1 cellular context compared by ENCODE assay signal in the genomic region with DNA sequence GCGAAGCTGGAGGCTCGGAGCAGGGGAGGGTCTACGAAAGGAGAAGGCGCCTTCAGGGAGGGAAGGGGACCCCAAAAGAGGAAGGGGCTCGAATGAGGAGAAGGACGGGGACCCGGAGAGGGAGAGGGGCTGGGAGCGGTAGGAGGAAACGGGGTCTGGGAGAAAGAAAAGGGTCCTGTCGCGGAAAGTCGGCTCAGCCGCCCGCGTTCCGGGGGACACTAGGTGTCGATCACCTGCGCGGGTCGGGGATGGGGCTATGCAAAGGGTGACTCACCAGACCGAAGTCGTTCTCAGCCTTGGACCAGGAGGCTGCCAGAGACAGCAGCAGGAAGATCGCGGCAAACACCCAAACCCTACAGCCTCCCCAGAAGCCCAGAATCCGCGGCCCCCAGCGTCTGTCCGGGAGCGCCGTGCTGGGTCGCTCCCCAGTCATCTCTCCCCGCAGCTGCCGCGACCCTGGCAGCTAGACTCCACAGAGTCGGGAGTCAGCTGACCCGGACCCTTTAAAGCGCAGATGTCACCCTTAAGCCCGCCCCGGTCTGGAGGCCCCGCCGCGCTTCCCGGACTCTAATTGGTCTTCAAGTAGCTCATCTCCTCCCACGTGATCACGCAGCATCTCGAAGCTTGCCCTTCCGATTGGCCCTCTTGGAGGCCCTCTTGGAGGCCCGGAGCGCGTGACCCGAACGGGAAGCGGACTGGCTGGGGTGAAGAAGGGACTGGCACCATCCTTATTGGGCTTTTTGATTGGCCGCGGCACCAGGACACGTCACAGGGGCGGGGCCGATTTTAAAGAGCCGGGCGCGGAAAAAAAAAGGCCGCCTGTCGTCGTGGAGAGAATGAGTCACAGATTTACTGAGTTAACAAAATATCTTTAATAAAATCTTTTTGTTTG.
TF ChIP-seq lines count a peak whose summit lies in the region.

NEU1 (minus strand) TSS at position 478 of the 892 bp plus-strand sequence; CDS start at position 433, 45 bp downstream.

TF ChIP-seq in HepG2, 621 proteins besides CTCF, POLR2A, EP300 and RAD21 (continued from another document and continues in another):
- TF ChIP-seq ARID4A (CRISPR knock-in tag; IDR thresholded peaks at IDR 0.05; ENCODE audit: borderline replicate concordance) (peak; percentile 96), KAT8 (CRISPR knock-in tag; IDR thresholded peaks at IDR 0.05) (peak; percentile 94), ZNF747 (CRISPR knock-in tag; IDR thresholded peaks at IDR 0.05; ENCODE audit: borderline replicate concordance) (no peak), TCF12 (IDR thresholded peaks at IDR 0.05) (no peak), TCF12 (CRISPR knock-in tag; IDR thresholded peaks at IDR 0.05) (peak; percentile 4; the same call in 1 of the 2 replicates), ZNF224 (CRISPR knock-in tag; IDR thresholded peaks at IDR 0.05) (peak; percentile 86), ZNF264 (CRISPR knock-in tag; IDR thresholded peaks at IDR 0.05) (peak; percentile 49; the same call in 1 of the 2 replicates), ZSCAN22 (CRISPR knock-in tag; IDR thresholded peaks at IDR 0.05) (no peak), HBP1 (CRISPR knock-in tag; IDR thresholded peaks at IDR 0.05; ENCODE audit: low read depth) (peak; percentile 73; the same call in 1 of the 2 replicates), PHF8 (CRISPR knock-in tag; IDR thresholded peaks at IDR 0.05) (peak; percentile 86), NFRKB (IDR thresholded peaks at IDR 0.05) (no peak), ZNF121 (CRISPR knock-in tag; IDR thresholded peaks at IDR 0.05) (peak; percentile 93), SMAD1 (CRISPR knock-in tag; IDR thresholded peaks at IDR 0.05; ENCODE audit: borderline replicate concordance, low read depth) (peak; percentile 7; the same call in 1 of the 2 replicates), ZNF432 (CRISPR knock-in tag; IDR thresholded peaks at IDR 0.05; ENCODE audit: borderline replicate concordance) (no peak), ZNF570 (CRISPR knock-in tag; IDR thresholded peaks at IDR 0.05; ENCODE audit: borderline replicate concordance) (0 out of 2 replicates have a peak, but pooled peaks have one; percentile 22), ZNF331 (CRISPR knock-in tag; IDR thresholded peaks at IDR 0.05) (peak; percentile 90), PHF20 (CRISPR knock-in tag; IDR thresholded peaks at IDR 0.05) (peak; percentile 80), ZNF605 (CRISPR knock-in tag; IDR thresholded peaks at IDR 0.05) (peak; percentile 89; the same call in 1 of the 2 replicates), TEAD3 (CRISPR knock-in tag; optimal IDR thresholded peaks at IDR 0.05; ENCODE audit: borderline replicate concordance) (peak; percentile 63), KDM3A (CRISPR knock-in tag; IDR thresholded peaks at IDR 0.05; ENCODE audit: low read depth) (peak; percentile 75; the same call in 1 of the 2 replicates), MXD1 (CRISPR knock-in tag; IDR thresholded peaks at IDR 0.05) (peak; percentile 84), HMGA1 (CRISPR knock-in tag; conservative IDR thresholded peaks at IDR 0.05) (no peak), NFE2L2 (IDR thresholded peaks at IDR 0.05; ENCODE audit: low read length) (no peak), ARHGAP35 (CRISPR knock-in tag; IDR thresholded peaks at IDR 0.05; ENCODE audit: borderline replicate concordance) (peak; percentile 22; the same call in 1 of the 2 replicates), NR2C2 (CRISPR knock-in tag; IDR thresholded peaks at IDR 0.05; ENCODE audit: borderline replicate concordance) (peak; percentile 88), MATR3 (CRISPR knock-in tag; IDR thresholded peaks at IDR 0.05) (no peak), KMT2A (CRISPR knock-in tag; IDR thresholded peaks at IDR 0.05) (peak; percentile 80), ZFP91 (CRISPR knock-in tag; IDR thresholded peaks at IDR 0.05; ENCODE audit: borderline replicate concordance) (peak; percentile 99), ZFP37 (CRISPR knock-in tag; IDR thresholded peaks at IDR 0.05; ENCODE audit: borderline replicate concordance) (no peak; the same call in 1 of the 2 replicates), SNRNP70 (IDR thresholded peaks at IDR 0.05; ENCODE audit: low read depth, low read length) (no peak), ZNF776 (CRISPR knock-in tag; IDR thresholded peaks at IDR 0.05) (no peak), TBX2 (CRISPR knock-in tag; IDR thresholded peaks at IDR 0.05; ENCODE audit: borderline replicate concordance) (peak; percentile 54; the same call in 1 of the 2 replicates), KDM5B (CRISPR knock-in tag; IDR thresholded peaks at IDR 0.05; ENCODE audit: borderline replicate concordance) (peak; percentile 75; the same call in 1 of the 2 replicates), TOE1 (CRISPR knock-in tag; IDR thresholded peaks at IDR 0.05) (no peak; the same call in 1 of the 2 replicates), THAP11 (CRISPR knock-in tag; IDR thresholded peaks at IDR 0.05) (peak; percentile 90), ZNF883 (CRISPR knock-in tag; IDR thresholded peaks at IDR 0.05; ENCODE audit: not compliant biosample characterization) (peak; percentile 76), ZNF317 (CRISPR knock-in tag; IDR thresholded peaks at IDR 0.05) (no peak; the same call in none of the 2 replicates), ZNF136 (CRISPR knock-in tag; IDR thresholded peaks at IDR 0.05; ENCODE audit: low read depth) (peak; percentile 98), ZNF780A (CRISPR knock-in tag; IDR thresholded peaks at IDR 0.05) (no peak), ZNF530 (CRISPR knock-in tag; IDR thresholded peaks at IDR 0.05; ENCODE audit: low read depth) (0 out of 2 replicates have a peak, but pooled peaks have one; percentile 73), ZNF501 (CRISPR knock-in tag; IDR thresholded peaks at IDR 0.05) (peak; percentile 86), MZF1 (CRISPR knock-in tag; IDR thresholded peaks at IDR 0.05; ENCODE audit: borderline replicate concordance) (no peak), ZNF276 (CRISPR knock-in tag; IDR thresholded peaks at IDR 0.05; ENCODE audit: low read depth) (peak; percentile 24; the same call in 1 of the 2 replicates), HOXA5 (CRISPR knock-in tag; IDR thresholded peaks at IDR 0.05) (peak; percentile 87)
- TF ChIP-seq, protein P1, sequence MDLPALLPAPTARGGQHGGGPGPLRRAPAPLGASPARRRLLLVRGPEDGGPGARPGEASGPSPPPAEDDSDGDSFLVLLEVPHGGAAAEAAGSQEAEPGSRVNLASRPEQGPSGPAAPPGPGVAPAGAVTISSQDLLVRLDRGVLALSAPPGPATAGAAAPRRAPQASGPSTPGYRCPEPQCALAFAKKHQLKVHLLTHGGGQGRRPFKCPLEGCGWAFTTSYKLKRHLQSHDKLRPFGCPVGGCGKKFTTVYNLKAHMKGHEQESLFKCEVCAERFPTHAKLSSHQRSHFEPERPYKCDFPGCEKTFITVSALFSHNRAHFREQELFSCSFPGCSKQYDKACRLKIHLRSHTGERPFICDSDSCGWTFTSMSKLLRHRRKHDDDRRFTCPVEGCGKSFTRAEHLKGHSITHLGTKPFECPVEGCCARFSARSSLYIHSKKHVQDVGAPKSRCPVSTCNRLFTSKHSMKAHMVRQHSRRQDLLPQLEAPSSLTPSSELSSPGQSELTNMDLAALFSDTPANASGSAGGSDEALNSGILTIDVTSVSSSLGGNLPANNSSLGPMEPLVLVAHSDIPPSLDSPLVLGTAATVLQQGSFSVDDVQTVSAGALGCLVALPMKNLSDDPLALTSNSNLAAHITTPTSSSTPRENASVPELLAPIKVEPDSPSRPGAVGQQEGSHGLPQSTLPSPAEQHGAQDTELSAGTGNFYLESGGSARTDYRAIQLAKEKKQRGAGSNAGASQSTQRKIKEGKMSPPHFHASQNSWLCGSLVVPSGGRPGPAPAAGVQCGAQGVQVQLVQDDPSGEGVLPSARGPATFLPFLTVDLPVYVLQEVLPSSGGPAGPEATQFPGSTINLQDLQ (CRISPR knock-in tag; IDR thresholded peaks at IDR 0.05): 0 out of 2 replicates have a peak, but pooled peaks have one; percentile 89
- TF ChIP-seq, protein P2, sequence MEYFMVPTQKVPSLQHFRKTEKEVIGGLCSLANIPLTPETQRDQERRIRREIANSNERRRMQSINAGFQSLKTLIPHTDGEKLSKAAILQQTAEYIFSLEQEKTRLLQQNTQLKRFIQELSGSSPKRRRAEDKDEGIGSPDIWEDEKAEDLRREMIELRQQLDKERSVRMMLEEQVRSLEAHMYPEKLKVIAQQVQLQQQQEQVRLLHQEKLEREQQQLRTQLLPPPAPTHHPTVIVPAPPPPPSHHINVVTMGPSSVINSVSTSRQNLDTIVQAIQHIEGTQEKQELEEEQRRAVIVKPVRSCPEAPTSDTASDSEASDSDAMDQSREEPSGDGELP (IDR thresholded peaks at IDR 0.05; ENCODE audit: borderline replicate concordance, low read depth): peak; percentile 99
- TF ChIP-seq, protein P3, sequence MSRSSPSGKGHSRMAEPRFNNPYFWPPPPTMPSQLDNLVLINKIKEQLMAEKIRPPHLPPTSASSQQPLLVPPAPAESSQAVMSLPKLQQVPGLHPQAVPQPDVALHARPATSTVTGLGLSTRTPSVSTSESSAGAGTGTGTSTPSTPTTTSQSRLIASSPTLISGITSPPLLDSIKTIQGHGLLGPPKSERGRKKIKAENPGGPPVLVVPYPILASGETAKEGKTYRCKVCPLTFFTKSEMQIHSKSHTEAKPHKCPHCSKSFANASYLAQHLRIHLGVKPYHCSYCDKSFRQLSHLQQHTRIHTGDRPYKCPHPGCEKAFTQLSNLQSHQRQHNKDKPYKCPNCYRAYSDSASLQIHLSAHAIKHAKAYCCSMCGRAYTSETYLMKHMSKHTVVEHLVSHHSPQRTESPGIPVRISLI (CRISPR knock-in tag; IDR thresholded peaks at IDR 0.05; ENCODE audit: borderline replicate concordance): no peak; the same call in 1 of the 2 replicates
- TF ChIP-seq, protein P4, sequence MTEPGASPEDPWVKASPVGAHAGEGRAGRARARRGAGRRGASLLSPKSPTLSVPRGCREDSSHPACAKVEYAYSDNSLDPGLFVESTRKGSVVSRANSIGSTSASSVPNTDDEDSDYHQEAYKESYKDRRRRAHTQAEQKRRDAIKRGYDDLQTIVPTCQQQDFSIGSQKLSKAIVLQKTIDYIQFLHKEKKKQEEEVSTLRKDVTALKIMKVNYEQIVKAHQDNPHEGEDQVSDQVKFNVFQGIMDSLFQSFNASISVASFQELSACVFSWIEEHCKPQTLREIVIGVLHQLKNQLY (CRISPR knock-in tag; IDR thresholded peaks at IDR 0.05): peak; percentile 78; the same call in 1 of the 2 replicates
